32 cellular contexts compared by ENCODE assay signal in genomic region chr22:44445731-44446130, GRCh38. TPM values are rescaled to one million over a fixed set of nuclear protein-coding genes. Genes with fewer than 3 reads are reported as not detected.
DNase-seq lines count a peak whose midpoint lies in the region; ATAC-seq, FAIRE-seq and TF ChIP-seq lines count a peak whose summit lies in the region.
"Had no signal": no experiment of that assay in that cellular context is flagged by ENCODE, and none has a peak within 500 bp of the region (broad histone marks: within the 10 kb centered on the region; RNA-seq: fewer than 3 reads in every experiment).

No MANE protein-coding gene starts in this region.

- intact Hi-C loops in PC-9 (cut with micrococcal nuclease; ENCODE audit: unreplicated experiment) (loop anchor here (5.0 to 10.0 kb wide), 3 partner anchors 52 to 118 kb away; partner anchors contain the start of gene RTL6), posterior vena cava (cut with DNase I) (no loop called here)
- intact Hi-C loops in CD4-positive, alpha-beta T cell (cut with DNase I, micrococcal nuclease): no loop called here

- H3K4me3 Mint-ChIP-seq in CD4-positive, alpha-beta T cell: no peak overlapping the region
- H3K4me3 Mint-ChIP-seq: activated CD4-positive, alpha-beta memory T cell treated with anti-CD3 and anti-CD28 coated beads for 36 hours; activated T-helper 1 cell treated with anti-CD3 and anti-CD28 coated beads, Interleukin-12 subunit alpha, Interleukin-12 subunit beta, Interleukin-2, Interleukin-4 antibody, amounts not matched to agents 30 ng/mL and 10 ng/mL and 1 ng/mL, durations not matched to agents 14 hours and 24 hours and 36 hours; CD4-positive, alpha-beta memory T cell; naive thymus-derived CD8-positive, alpha-beta T cell; stimulated activated memory B cell treated with anti-CD40 and anti-IgM and Interleukin-4, amounts not matched to agents 10 μg/mL and 1 μg/mL and 100 μg/mL, for 72 hours; T-helper 17 cell; type B pancreatic cell had no signal

- H4K20me1 ChIP-seq in PC-9 (ENCODE audit: insufficient read depth) (no peaks in the 10 kb centered on the region), keratinocyte (ENCODE audit: control insufficient read depth, extremely low read depth, insufficient read depth, low read length) (no peaks in the 10 kb centered on the region)

- H3K27me3 Mint-ChIP-seq in CD4-positive, alpha-beta T cell: no peaks in the 10 kb centered on the region
- H3K27me3 Mint-ChIP-seq: activated CD4-positive, alpha-beta memory T cell treated with anti-CD3 and anti-CD28 coated beads for 36 hours; CD4-positive, alpha-beta memory T cell; naive thymus-derived CD8-positive, alpha-beta T cell; T-helper 17 cell; type B pancreatic cell had no signal

- H3K9me1 ChIP-seq in keratinocyte (ENCODE audit: control insufficient read depth, extremely low read depth, insufficient read depth, low read length): no peaks in the 10 kb centered on the region

- H2AFZ ChIP-seq in PC-9: peak overlapping the region; percentile 80
- no peak overlapping the region for H2AFZ ChIP-seq in keratinocyte (ENCODE audit: control insufficient read depth, low read length)

- H3K4me1 ChIP-seq in PC-9 (replicated peaks; ENCODE audit: insufficient read depth): peaks cover 68% of the 10 kb centered on the region
- H3K4me1 ChIP-seq in keratinocyte (ENCODE audit: control insufficient read depth, extremely low read depth, insufficient read depth, low read length): peaks cover 28% of the 10 kb centered on the region
- H3K4me1 ChIP-seq: psoas muscle had no signal

- TF ChIP-seq CTCF in PC-9 (conservative IDR thresholded peaks at IDR 0.05): no peak
- TF ChIP-seq CTCF in keratinocyte (optimal IDR thresholded peaks at IDR 0.05 in 1 of 3, IDR thresholded peaks at IDR 0.05 in 1 of 3, conservative IDR thresholded peaks at IDR 0.05 in 1 of 3; ENCODE audit: extremely low read depth in 1 of 3, insufficient read depth in 2 of 3, low read length in 3 of 3): no peak
- no peak for TF ChIP-seq CTCF in CD4-positive, alpha-beta T cell (IDR thresholded peaks at IDR 0.05)

- H3F3A ChIP-seq in PC-9 (ENCODE audit: insufficient read depth, low read depth): peaks cover 55% of the 10 kb centered on the region

- CTCF ChIA-PET in PC-9 (lab: Charles Lee): no interaction called here
- CTCF ChIA-PET in CD4-positive, alpha-beta T cell (lab: Charles Lee): no interaction called here

- H3K36me3 Mint-ChIP-seq in CD4-positive, alpha-beta T cell (ENCODE audit: low read depth): no peaks in the 10 kb centered on the region
- H3K36me3 Mint-ChIP-seq: brain; naive thymus-derived CD8-positive, alpha-beta T cell; stimulated activated memory B cell treated with anti-CD40 and anti-IgM and Interleukin-4, amounts not matched to agents 10 μg/mL and 1 μg/mL and 100 μg/mL, for 72 hours; type B pancreatic cell had no signal

- no peak overlapping the region for H3K9ac ChIP-seq in keratinocyte (ENCODE audit: control insufficient read depth, extremely low read depth, insufficient read depth, low read length)
- H3K9ac ChIP-seq: KMS-11 had no signal

- no TSS peak for BruUV-seq in PC-9 (replicated peaks; lab: Mats Ljungman, UMichigan)

- H3K27ac Mint-ChIP-seq in CD4-positive, alpha-beta T cell: no peak overlapping the region
- H3K27ac Mint-ChIP-seq: activated CD4-positive, alpha-beta memory T cell treated with anti-CD3 and anti-CD28 coated beads for 36 hours; activated T-helper 1 cell treated with anti-CD3 and anti-CD28 coated beads, Interleukin-12 subunit alpha, Interleukin-12 subunit beta, Interleukin-2, Interleukin-4 antibody, amounts not matched to agents 30 ng/mL and 10 ng/mL and 1 ng/mL, durations not matched to agents 14 hours and 24 hours and 36 hours; naive thymus-derived CD8-positive, alpha-beta T cell; stimulated activated memory B cell treated with anti-CD40 and anti-IgM and Interleukin-4, amounts not matched to agents 10 μg/mL and 1 μg/mL and 100 μg/mL, for 72 hours; T-helper 17 cell; type B pancreatic cell had no signal

- dilution Hi-C loops in keratinocyte (cut with MboI; ENCODE audit: extremely low pct_ligation_motif_present, low sequenced_read_pairs): no loop called here

- H3K27me3 ChIP-seq in PC-9 (ENCODE audit: insufficient read depth, low read depth) (no peaks in the 10 kb centered on the region), keratinocyte (ENCODE audit: control insufficient read depth, extremely low read depth, insufficient read depth, low read length) (peaks cover 3% of the 10 kb centered on the region)
- no peaks in the 10 kb centered on the region for H3K27me3 ChIP-seq in CD4-positive, alpha-beta T cell (ENCODE audit: control insufficient read depth, insufficient read depth, low read length)

- H3K4me1 Mint-ChIP-seq in CD4-positive, alpha-beta T cell (ENCODE audit: low read depth): no peaks in the 10 kb centered on the region
- H3K4me1 Mint-ChIP-seq: CD4-positive, alpha-beta memory T cell; stimulated activated memory B cell treated with anti-CD40 and anti-IgM and Interleukin-4, amounts not matched to agents 10 μg/mL and 1 μg/mL and 100 μg/mL, for 72 hours; T-helper 17 cell had no signal

- H3K4me2 ChIP-seq in PC-9 (peak overlapping the region; percentile 91), keratinocyte (ENCODE audit: control insufficient read depth, extremely low read depth, insufficient read depth, low read depth, low read length) (peak overlapping the region; percentile 12)
- H3K4me2 ChIP-seq: A549, KMS-11 had no signal

- peaks cover 2% of the 10 kb centered on the region for H3K9me3 Mint-ChIP-seq in CD4-positive, alpha-beta T cell

- H3K4me3 ChIP-seq in PC-9 (peak overlapping the region; percentile 46; the same call in 1 of the 2 replicates), keratinocyte (ENCODE audit: control insufficient read depth in 2 of 3, extremely low read depth in 1 of 3, insufficient read depth in 2 of 3, low read depth in 1 of 3, low read length in 3 of 3) (no peak overlapping the region)
- H3K4me3 ChIP-seq: A549, psoas muscle had no signal

- no peak for ATAC-seq in CD4-positive, alpha-beta T cell (ENCODE audit: poor library complexity)
- ATAC-seq: A549; naive thymus-derived CD8-positive, alpha-beta T cell; psoas muscle; stimulated activated memory B cell treated with anti-CD40 and anti-IgM and Interleukin-4, amounts not matched to agents 10 μg/mL and 1 μg/mL and 100 μg/mL, for 72 hours; T-helper 17 cell had no signal

- no peaks in the 10 kb centered on the region for H3K36me3 ChIP-seq in PC-9 (ENCODE audit: low read depth)
- H3K36me3 ChIP-seq in keratinocyte (ENCODE audit: control insufficient read depth in 2 of 2, extremely low read depth in 1 of 2, insufficient read depth in 2 of 2, low read length in 2 of 2): no peaks in the 10 kb centered on the region

- no peak for FAIRE-seq in keratinocyte (lab: Jason Lieb, UNC)
- FAIRE-seq: A549, endothelial cell of umbilical vein, GM19239, islet of Langerhans had no signal

- POLR2A ChIA-PET in PC-9 (lab: Charles Lee; ENCODE audit: unreplicated experiment): no interaction called here
- POLR2A ChIA-PET in CD4-positive, alpha-beta T cell (lab: Charles Lee): no interaction called here

- in situ Hi-C loops in Caki2 (cut with HindIII; ENCODE audit: low pct_unique_long_range_greater_than_20kb, low sequenced_read_pairs): no loop called here

- H3K27ac ChIP-seq in PC-9 (peak overlapping the region; percentile 89), keratinocyte (ENCODE audit: control insufficient read depth, insufficient read depth, low read length) (no peak overlapping the region)
- no peak overlapping the region for H3K27ac ChIP-seq in CD4-positive, alpha-beta T cell (ENCODE audit: low read depth, low read length)
- H3K27ac ChIP-seq: KMS-11, psoas muscle had no signal

- no peaks in the 10 kb centered on the region for H3K79me2 ChIP-seq in PC-9 (ENCODE audit: low read depth)
- no peaks in the 10 kb centered on the region for H3K79me2 ChIP-seq in keratinocyte (ENCODE audit: control insufficient read depth, insufficient read depth, low read length)

- DNase-seq in Caki2 (ENCODE audit: low read depth): peak; percentile 91
- DNase-seq in PC-9: peak; percentile 77 to 90
- no peak for DNase-seq in keratinocyte (ENCODE audit: low read depth, low spot score)
- peak; percentile 66 for DNase-seq in posterior vena cava (ENCODE audit: low spot score)
- no peak for DNase-seq in inferior parietal cortex (ENCODE audit: extremely low spot score)
- DNase-seq in superior temporal gyrus (ENCODE audit: extremely low spot score): no peak
- DNase-seq in T-helper 2 cell: no peak
- DNase-seq in CD4-positive, alpha-beta T cell: no peak
- DNase-seq: activated CD4-positive, alpha-beta memory T cell treated with anti-CD3 and anti-CD28 coated beads for 36 hours; activated CD4-positive, alpha-beta T cell treated with anti-CD3 and anti-CD28 coated beads for 1 hour; activated CD8-positive, alpha-beta memory T cell treated with anti-CD3 and anti-CD28 coated beads, Interleukin-2, amount 50 U/mL, for 4 hours; activated naive CD4-positive, alpha-beta T cell treated with anti-CD3 and anti-CD28 coated beads, Interleukin-2, amount 50 U/mL, for 16 hours; CD4-positive, alpha-beta memory T cell; DMS 273 treated with DMSO at 0.1 percent for 48 hours; GOT3; hypothalamus; NCI-H1417; NCI-H2029; NCI-H526 treated with DMSO at 0.1 percent for 48 hours; NK-92 treated with Interleukin-12 subunit alpha and Interleukin-12 subunit beta, amount 100 ng/mL, for 24 hours; psoas muscle; T-helper 17 cell had no signal

- H3K9me2 ChIP-seq in PC-9 (ENCODE audit: insufficient read depth): no peaks in the 10 kb centered on the region

- H3K9me3 ChIP-seq in PC-9 (ENCODE audit: insufficient read depth, low read depth) (no peaks in the 10 kb centered on the region; the same call in 1 of the 2 replicates), keratinocyte (ENCODE audit: control insufficient read depth, low read depth, low read length) (peaks cover 2% of the 10 kb centered on the region)
- no peaks in the 10 kb centered on the region for H3K9me3 ChIP-seq in CD4-positive, alpha-beta T cell (ENCODE audit: control insufficient read depth, low read length)

RNA-seq across cellular contexts. Expression of gene RTL6, which starts 52.3 kb away (rescaled TPM):
- 24.6 and 28.0 TPM in 2 replicates for total RNA-seq in Caki2 (2014; rRNA removed; shearing (Covaris generic); ENCODE audit: low replicate concordance)
- total RNA-seq in PC-9 (2021) (25.0 and 25.1 TPM in 2 replicates), posterior vena cava (10 to 100 TPM; 18.2 to 21.1 TPM)
- polyA plus RNA-seq in keratinocyte: 5.0 to 7.6 TPM (median 6.7 TPM) in 3 replicates
- polyA plus RNA-seq in keratinocyte (2011; ENCODE audit: low read depth): 0.91 TPM
- 7.0 and 7.4 TPM in 2 replicates for polyA plus RNA-seq in keratinocyte (2011; cell fraction: cytosol; rRNA removed)
- polyA plus RNA-seq in keratinocyte (2011; cell fraction: nucleus; rRNA removed): 8.6 and 8.7 TPM in 2 replicates
- polyA plus RNA-seq in keratinocyte (2012; ENCODE audit: low replicate concordance): 3.5 and 7.6 TPM in 2 replicates
- polyA minus RNA-seq in keratinocyte: 13.0 to 21.0 TPM (median 18.0 TPM) in 3 replicates
- 17.3 TPM for polyA minus RNA-seq in keratinocyte (2011; cell fraction: cytosol; rRNA and poly(A)+ RNA removed)
- polyA minus RNA-seq in keratinocyte (2011; cell fraction: nucleus; rRNA and poly(A)+ RNA removed): 8.8 and 12.1 TPM in 2 replicates
- total RNA-seq in CD4-positive, alpha-beta T cell: 10 to 100 TPM; 18.1 to 18.5 TPM

Comparison
In these comparisons a context has a peak if more than half of its experiments do, and no peak if none do; other contexts are left out.
1. DNase-seq: peak in Caki2 (single experiment), PC-9 (2 of 2) and posterior vena cava (single experiment); none in keratinocyte (single experiment), inferior parietal cortex (single experiment), superior temporal gyrus (single experiment), T-helper 2 cell (0 of 5) and CD4-positive, alpha-beta T cell (0 of 10).